19 cellular contexts compared by ENCODE assay signal in genomic region chr6:125271486-125272159, GRCh38.
"Had no signal": no experiment of that assay in that cellular context is flagged by ENCODE, and none has a peak within 500 bp of the region (broad histone marks: within the 10 kb centered on the region; RNA-seq: fewer than 3 reads in every experiment).

No MANE protein-coding gene starts in this region.

- H3K4me1 ChIP-seq: gastroesophageal sphincter, neural progenitor cell, prostate gland, upper lobe of left lung had no signal

- H3K4me2 ChIP-seq: neural progenitor cell, smooth muscle cell had no signal

- H3K4me3 ChIP-seq: gastroesophageal sphincter, heart left ventricle, neural progenitor cell, prostate gland, smooth muscle cell, thoracic aorta, upper lobe of left lung had no signal

- H3K27me3 ChIP-seq: gastroesophageal sphincter, heart left ventricle, neural progenitor cell, upper lobe of left lung had no signal

- H3K9ac ChIP-seq: neural progenitor cell had no signal

- ATAC-seq: activated CD4-positive, alpha-beta T cell treated with anti-CD3 and anti-CD28 coated beads for 36 hours; activated naive CD4-positive, alpha-beta T cell treated with anti-CD3 and anti-CD28 coated beads, Interleukin-2, amount 50 U/mL, for 72 hours; gastroesophageal sphincter; heart left ventricle; left ventricle myocardium superior; naive thymus-derived CD4-positive, alpha-beta T cell; right cardiac atrium had no signal

- H2AFZ ChIP-seq: neural progenitor cell had no signal

- H3K9me3 ChIP-seq: gastroesophageal sphincter, heart left ventricle, prostate gland, thoracic aorta, upper lobe of left lung had no signal

- DNase-seq: activated CD4-positive, alpha-beta T cell treated with anti-CD3 and anti-CD28 coated beads for 36 hours; activated CD4-positive, alpha-beta T cell treated with anti-CD3 and anti-CD28 coated beads, Interleukin-2, amount 50 U/mL, for 48 hours; activated gamma-delta T cell treated with Interleukin-2 at 50 U/mL for 16 hours; activated T-cell treated with anti-CD3 and anti-CD28 coated beads for 4 hours; amniotic stem cell; caudate nucleus; heart left ventricle; left ventricle myocardium superior; naive thymus-derived CD4-positive, alpha-beta T cell; right cardiac atrium; stimulated activated CD4-positive, alpha-beta T cell treated with anti-CD3 and anti-CD28 coated beads, Interleukin-4, amount 100 ng/mL, for 1 hour; upper lobe of left lung had no signal

- H3K27ac ChIP-seq: epithelial cell of prostate, gastroesophageal sphincter, heart left ventricle, neural progenitor cell, prostate gland, thoracic aorta, upper lobe of left lung had no signal

- H3K36me3 ChIP-seq: prostate gland had no signal
